Comparison of ENCODE assay signal across 24 cellular contexts in genomic region chr10:132690401-132690800, GRCh38.
A peak's percentile ranks its signal among the peaks of the same experiment; 100 is the strongest.
DNase-seq lines count a peak whose midpoint lies in the region; ATAC-seq and TF ChIP-seq lines count a peak whose summit lies in the region.
"Had no signal": no experiment of that assay in that cellular context is flagged by ENCODE, and none has a peak within 500 bp of the region (broad histone marks: within the 10 kb centered on the region; RNA-seq: fewer than 3 reads in every experiment).

No MANE protein-coding gene starts in this region.

- H4K91ac ChIP-seq in neuronal stem cell (ENCODE audit: low read depth, low read length, poor library complexity), result no peak overlapping the region

- peaks cover 15% of the 10 kb centered on the region; the same call in 1 of the 2 replicates for H3F3A ChIP-seq in PC-9 (ENCODE audit: insufficient read depth, low read depth)

- no peak for TF ChIP-seq CTCF in left ventricle myocardium inferior (IDR thresholded peaks at IDR 0.05; ENCODE audit: borderline replicate concordance)
- no peak for TF ChIP-seq CTCF in dorsolateral prefrontal cortex (IDR thresholded peaks at IDR 0.05 in 54 of 56, conservative IDR thresholded peaks at IDR 0.05 in 2 of 56; ENCODE audit: low read depth in 1 of 56, partially characterized antibody in 56 of 56)
- no peak for TF ChIP-seq CTCF in type B pancreatic cell (conservative IDR thresholded peaks at IDR 0.05)
- no peak for TF ChIP-seq CTCF in PC-9 (conservative IDR thresholded peaks at IDR 0.05)

- ATAC-seq in left ventricle myocardium superior, result no peak
- no peak for ATAC-seq in HG02973 (IDR thresholded peaks at IDR 0.05; ENCODE audit: unreplicated experiment)
- ATAC-seq: A549, GM12878 had no signal

- H2AFZ ChIP-seq in neuronal stem cell (ENCODE audit: low read length), result no peak overlapping the region
- H2AFZ ChIP-seq in PC-9, result no peak overlapping the region
- H2AFZ ChIP-seq: GM23248 had no signal

- H3K36me3 ChIP-seq in left ventricle myocardium inferior (peaks cover 16% of the 10 kb centered on the region), neuronal stem cell (replicated peaks in 1 of 2; ENCODE audit: control insufficient read depth in 2 of 2, insufficient read depth in 2 of 2, low read length in 2 of 2) (no peaks in the 10 kb centered on the region), PC-9 (ENCODE audit: low read depth) (no peaks in the 10 kb centered on the region)

- CTCF ChIA-PET in PC-9 (lab: Charles Lee), result no interaction called here

- H3K4me3 Mint-ChIP-seq in type B pancreatic cell, result no peak overlapping the region
- H3K4me3 Mint-ChIP-seq: B cell, CD14-positive monocyte had no signal

- H3K9ac ChIP-seq in neuronal stem cell (ENCODE audit: low read depth, low read length, poor library complexity), result no peak overlapping the region
- H3K9ac ChIP-seq: GM23248 had no signal

- H2BK12ac ChIP-seq in neuronal stem cell (ENCODE audit: low read length), result no peak overlapping the region

- H3K79me2 ChIP-seq in PC-9 (ENCODE audit: low read depth), result no peaks in the 10 kb centered on the region

- no peak overlapping the region for H4K8ac ChIP-seq in neuronal stem cell (ENCODE audit: low read depth, low read length)

- peaks cover 9% of the 10 kb centered on the region for H3K9me3 ChIP-seq in left ventricle myocardium inferior (replicated peaks)
- H3K9me3 ChIP-seq in neuronal stem cell (replicated peaks in 1 of 2; ENCODE audit: control insufficient read depth in 2 of 2, insufficient read depth in 1 of 2, low read depth in 1 of 2, low read length in 2 of 2), result peaks cover 7 to 23% of the 10 kb centered on the region in 2 donors
- no peaks in the 10 kb centered on the region for H3K9me3 ChIP-seq in PC-9 (ENCODE audit: insufficient read depth, low read depth)
- H3K9me3 ChIP-seq: A549 had no signal

- H2BK15ac ChIP-seq in neuronal stem cell (ENCODE audit: low read length), result no peak overlapping the region

- no peaks in the 10 kb centered on the region for H3K27me3 ChIP-seq in left ventricle myocardium inferior (ENCODE audit: low read depth)
- no peaks in the 10 kb centered on the region for H3K27me3 ChIP-seq in dorsolateral prefrontal cortex
- no peaks in the 10 kb centered on the region for H3K27me3 ChIP-seq in neuronal stem cell (ENCODE audit: control insufficient read depth in 3 of 3, insufficient read depth in 3 of 3, low read depth in 1 of 3, low read length in 3 of 3)
- no peaks in the 10 kb centered on the region for H3K27me3 ChIP-seq in PC-9 (ENCODE audit: insufficient read depth, low read depth)

- H3K4me3 ChIP-seq in left ventricle myocardium inferior (no peak overlapping the region), dorsolateral prefrontal cortex (no peak overlapping the region), neuronal stem cell (ENCODE audit: low read length in 2 of 2) (no peak overlapping the region), PC-9 (no peak overlapping the region)
- H3K4me3 ChIP-seq: A549, GM12878, GM23248, SK-N-MC had no signal

- H3K9me3 Mint-ChIP-seq in type B pancreatic cell, result peaks cover 11% of the 10 kb centered on the region

- no peak overlapping the region for H2AK5ac ChIP-seq in neuronal stem cell (ENCODE audit: low read depth, low read length)

- peaks cover 22% of the 10 kb centered on the region for H3K36me3 Mint-ChIP-seq in type B pancreatic cell

- H3K4ac ChIP-seq in neuronal stem cell (ENCODE audit: low read length), result no peak overlapping the region

- H3K18ac ChIP-seq in neuronal stem cell (ENCODE audit: low read length), result peak overlapping the region; percentile 39

- no peak overlapping the region for H3K27ac Mint-ChIP-seq in type B pancreatic cell
- H3K27ac Mint-ChIP-seq: B cell, CD14-positive monocyte had no signal

- no peak overlapping the region for H2BK5ac ChIP-seq in neuronal stem cell (ENCODE audit: low read length)

- peaks cover 13% of the 10 kb centered on the region for H3K27me3 Mint-ChIP-seq in type B pancreatic cell
- H3K27me3 Mint-ChIP-seq: B cell had no signal

- no peaks in the 10 kb centered on the region for H3K4me1 ChIP-seq in left ventricle myocardium inferior
- peaks cover 10 to 14% of the 10 kb centered on the region in 2 donors for H3K4me1 ChIP-seq in neuronal stem cell (ENCODE audit: control insufficient read depth in 2 of 2, insufficient read depth in 1 of 2, low read depth in 1 of 2, low read length in 2 of 2)
- peaks cover 12% of the 10 kb centered on the region for H3K4me1 ChIP-seq in PC-9 (replicated peaks; ENCODE audit: insufficient read depth)

- intact Hi-C loops in left ventricle myocardium inferior (cut with micrococcal nuclease) (no loop called here), left ventricle myocardium superior (cut with micrococcal nuclease) (no loop called here), dorsolateral prefrontal cortex (cut with DNase I) (no loop called here), PC-9 (cut with micrococcal nuclease; ENCODE audit: unreplicated experiment) (no loop called here)

- H3K79me1 ChIP-seq in neuronal stem cell (ENCODE audit: low read depth, low read length), result peaks cover 2% of the 10 kb centered on the region

- POLR2A ChIA-PET in PC-9 (lab: Charles Lee; ENCODE audit: unreplicated experiment), result no interaction called here

- DNase-seq in left ventricle myocardium inferior (peak; percentile 4), left ventricle myocardium superior (no peak), dorsolateral prefrontal cortex (peak in 6 of 10 donors; percentile 3 to 22 (median 20)), neuronal stem cell (ENCODE audit: low spot score) (no peak), type B pancreatic cell (ENCODE audit: extremely low spot score, unreplicated experiment) (peak; percentile 29), PC-9 (no peak), cerebellar nuclear complex (lab: John Stamatoyannopoulos, UW) (no peak)
- DNase-seq: DMS79 treated with DMSO at 0.1 percent for 48 hours, GM23248, HCEC 1CT, Karpas-422, MV-4-11, NCI-H1105 treated with DMSO at 0.1 percent for 48 hours, NCI-H2029 treated with DMSO at 0.1 percent for 48 hours, NCI-H345, NCI-H524, NCI-H82, SHP77 treated with DMSO at 0.1 percent for 48 hours had no signal

- no peaks in the 10 kb centered on the region for H3K4me1 Mint-ChIP-seq in type B pancreatic cell (ENCODE audit: unreplicated experiment)
- H3K4me1 Mint-ChIP-seq: CD14-positive monocyte had no signal

- no TSS peak for BruUV-seq in PC-9 (replicated peaks; lab: Mats Ljungman, UMichigan)

- H3K14ac ChIP-seq in neuronal stem cell (ENCODE audit: low read length), result no peak overlapping the region

- H3K27ac ChIP-seq in left ventricle myocardium inferior (replicated peaks) (no peak overlapping the region), dorsolateral prefrontal cortex (peak overlapping the region in 6 of 59 donors; percentile 4 to 100 (median 47)), neuronal stem cell (replicated peaks; ENCODE audit: low read length) (no peak overlapping the region), PC-9 (no peak overlapping the region)
- H3K27ac ChIP-seq: A549, GM23248, SK-N-MC had no signal

- no peaks in the 10 kb centered on the region for H4K20me1 ChIP-seq in PC-9 (ENCODE audit: insufficient read depth)

- no peaks in the 10 kb centered on the region for H3K9me2 ChIP-seq in PC-9 (ENCODE audit: insufficient read depth)

- no CpG with 5 or more reads among the region's 7 CpGs for WGBS in neuronal stem cell (ENCODE audit: extremely low coverage in 2 of 2, insufficient read length in 2 of 2, insufficient replicate concordance in 1 of 2), 2 donors

- H3K23ac ChIP-seq in neuronal stem cell (ENCODE audit: low read depth, low read length, poor library complexity), result no peak overlapping the region

- no peak overlapping the region for H2BK120ac ChIP-seq in neuronal stem cell (ENCODE audit: low read depth, low read length)

- no peak overlapping the region for H3K4me2 ChIP-seq in neuronal stem cell (ENCODE audit: insufficient read depth, low read length, poor library complexity, severe bottlenecking)
- no peak overlapping the region for H3K4me2 ChIP-seq in PC-9
- H3K4me2 ChIP-seq: A549 had no signal

Comparison
In these comparisons a context has a peak if more than half of its experiments do, and no peak if none do; other contexts are left out.
1. DNase-seq: peak in left ventricle myocardium inferior (single experiment), dorsolateral prefrontal cortex (6 of 10) and type B pancreatic cell (single experiment); none in left ventricle myocardium superior (single experiment), neuronal stem cell (single experiment), PC-9 (0 of 2) and cerebellar nuclear complex (0 of 2).